ENCODE assay signal across 11 cellular contexts in genomic region chr9:116549061-116549664, GRCh38.
DNase-seq lines count a peak whose midpoint lies in the region; ATAC-seq, FAIRE-seq and TF ChIP-seq lines count a peak whose summit lies in the region.
"Had no signal": no experiment of that assay in that cellular context is flagged by ENCODE, and none has a peak within 500 bp of the region (broad histone marks: within the 10 kb centered on the region; RNA-seq: fewer than 3 reads in every experiment).

No MANE protein-coding gene starts in this region.

- H3K4me1 ChIP-seq in GM12878 (ENCODE audit: control insufficient read depth, insufficient read depth, low read length), result peaks cover 4% of the 10 kb centered on the region; the same call in 1 of the 2 replicates
- H3K4me1 ChIP-seq in uterus, result peaks cover 4 to 5% of the 10 kb centered on the region in 2 donors

- DNase-seq in activated CD4-positive, alpha-beta T cell treated with anti-CD3 and anti-CD28 coated beads, Interleukin-2, amount 10 ng/mL, durations not matched to agents 7 days and 5 days, result no peak
- no peak for DNase-seq in activated CD4-positive, alpha-beta T cell treated with anti-CD3 and anti-CD28 coated beads for 4 hours
- DNase-seq in GM12878 (ENCODE audit: low read depth, low spot score) (no peak), kidney tubule cell (ENCODE audit: low spot score) (peak; percentile 95), uterus (peak; percentile 85 to 87)
- no peak for DNase-seq in activated CD4-positive, alpha-beta T cell treated with anti-CD3 and anti-CD28 coated beads, Interleukin-2, amount 10 ng/mL, durations not matched to agents 24 days and 14 days

- no peak for TF ChIP-seq CTCF in GM12878 (IDR thresholded peaks at IDR 0.05 in 2 of 3, conservative IDR thresholded peaks at IDR 0.05 in 1 of 3; ENCODE audit: control insufficient read depth in 2 of 3, extremely low read depth in 1 of 3, insufficient read depth in 1 of 3, low read depth in 3 of 3, low read length in 3 of 3)
- no peak for TF ChIP-seq CTCF in uterus (IDR thresholded peaks at IDR 0.05)

- no peaks in the 10 kb centered on the region for H3K36me3 Mint-ChIP-seq in activated CD4-positive, alpha-beta T cell treated with anti-CD3 and anti-CD28 coated beads, Interleukin-2, amount 10 ng/mL, durations not matched to agents 7 days and 5 days (ENCODE audit: low read depth)
- no peaks in the 10 kb centered on the region for H3K36me3 Mint-ChIP-seq in activated CD4-positive, alpha-beta T cell treated with anti-CD3 and anti-CD28 coated beads, Interleukin-2, amount 10 ng/mL, durations not matched to agents 24 days and 14 days (ENCODE audit: low read depth)

- H3K36me3 ChIP-seq in GM12878 (ENCODE audit: control insufficient read depth in 2 of 2, insufficient read depth in 2 of 2, low read length in 1 of 2) (no peaks in the 10 kb centered on the region), uterus (no peaks in the 10 kb centered on the region)

- POLR2A ChIA-PET in activated CD4-positive, alpha-beta T cell treated with anti-CD3 and anti-CD28 coated beads, Interleukin-2, amount 10 ng/mL, durations not matched to agents 7 days and 5 days (lab: Charles Lee), result no interaction called here
- POLR2A ChIA-PET in GM12878 (lab: Charles Lee), result interaction anchor here (0.7 kb wide), 2 partner anchors 14 to 1137 kb away, joined by 3 to 7 read pairs; no protein-coding TSS in a partner anchor

- H3K9me3 ChIP-seq in GM12878 (replicated peaks; ENCODE audit: control insufficient read depth, insufficient read depth, low read length), result no peaks in the 10 kb centered on the region
- no peaks in the 10 kb centered on the region for H3K9me3 ChIP-seq in uterus

- no peaks in the 10 kb centered on the region for H3K9me3 Mint-ChIP-seq in activated CD4-positive, alpha-beta T cell treated with anti-CD3 and anti-CD28 coated beads, Interleukin-2, amount 10 ng/mL, durations not matched to agents 7 days and 5 days
- no peaks in the 10 kb centered on the region for H3K9me3 Mint-ChIP-seq in activated CD4-positive, alpha-beta T cell treated with anti-CD3 and anti-CD28 coated beads, Interleukin-2, amount 10 ng/mL, durations not matched to agents 24 days and 14 days
- H3K9me3 Mint-ChIP-seq: central memory CD8-positive, alpha-beta T cell had no signal

- no peak overlapping the region for H3K4me2 ChIP-seq in GM12878 (ENCODE audit: control insufficient read depth, insufficient read depth)
- H3K4me2 ChIP-seq: KMS-11 had no signal

- WGBS in GM12878 (ENCODE audit: insufficient coverage, insufficient replicate concordance, low lambda C conversion rate, missing lambda C conversion rate), result 74% methylated on average over 9 of the region's 9 CpGs

- FAIRE-seq in GM12878 (lab: Jason Lieb, UNC), result no peak

- BruUV-seq in GM12878 (replicated peaks; lab: Mats Ljungman, UMichigan), result no TSS peak

- H3K4me3 ChIP-seq in GM12878, result no peak overlapping the region
- H3K4me3 ChIP-seq in uterus, result no peak overlapping the region

- TF ChIP-seq RAD21 in GM12878 (IDR thresholded peaks at IDR 0.05; ENCODE audit: insufficient read depth, low read depth, low read length), result no peak

- H3K9ac ChIP-seq in GM12878 (ENCODE audit: control insufficient read depth, insufficient read depth, low read length), result no peak overlapping the region
- H3K9ac ChIP-seq: KMS-11 had no signal

- CTCF ChIA-PET in activated CD4-positive, alpha-beta T cell treated with anti-CD3 and anti-CD28 coated beads, Interleukin-2, amount 10 ng/mL, durations not matched to agents 7 days and 5 days (lab: Charles Lee), result no interaction called here
- CTCF ChIA-PET in GM12878 (lab: Yijun Ruan, JAX), result no interaction called here

- H2AFZ ChIP-seq in GM12878 (ENCODE audit: control insufficient read depth, low read depth, low read length), result no peak overlapping the region

- RAD21 ChIA-PET in GM12878 (lab: Charles Lee; ENCODE audit: unreplicated experiment), result no interaction called here

- no peak for ATAC-seq in GM12878
- no peak for ATAC-seq in GM18861 (IDR thresholded peaks at IDR 0.05; ENCODE audit: unreplicated experiment)
- ATAC-seq in HG03280 (IDR thresholded peaks at IDR 0.05; ENCODE audit: unreplicated experiment), result no peak

- in situ Hi-C loops in GM12878 (cut with MboI), result no loop called here

- no peak overlapping the region for H3K4me3 Mint-ChIP-seq in activated CD4-positive, alpha-beta T cell treated with anti-CD3 and anti-CD28 coated beads, Interleukin-2, amount 10 ng/mL, durations not matched to agents 7 days and 5 days
- H3K4me3 Mint-ChIP-seq in activated CD4-positive, alpha-beta T cell treated with anti-CD3 and anti-CD28 coated beads, Interleukin-2, amount 10 ng/mL, durations not matched to agents 24 days and 14 days, result no peak overlapping the region
- H3K4me3 Mint-ChIP-seq: central memory CD8-positive, alpha-beta T cell had no signal

- H3K27ac ChIP-seq in GM12878 (ENCODE audit: control insufficient read depth, insufficient read depth) (no peak overlapping the region), uterus (peak overlapping the region; percentile 42 to 64)
- H3K27ac ChIP-seq: C4-2B, KMS-11 had no signal

- intact Hi-C loops in GM12878 (cut with micrococcal nuclease; ENCODE audit: unreplicated experiment), result no loop called here
- intact Hi-C loops in uterus (cut with DNase I; ENCODE audit: low total_unique reads), result no loop called here
- intact Hi-C loops in activated CD4-positive, alpha-beta T cell treated with anti-CD3 and anti-CD28 coated beads, Interleukin-2, amount 10 ng/mL, durations not matched to agents 24 days and 14 days (cut with micrococcal nuclease), result no loop called here

- no peaks in the 10 kb centered on the region for H3K27me3 Mint-ChIP-seq in activated CD4-positive, alpha-beta T cell treated with anti-CD3 and anti-CD28 coated beads, Interleukin-2, amount 10 ng/mL, durations not matched to agents 7 days and 5 days
- H3K27me3 Mint-ChIP-seq in activated CD4-positive, alpha-beta T cell treated with anti-CD3 and anti-CD28 coated beads, Interleukin-2, amount 10 ng/mL, durations not matched to agents 24 days and 14 days, result no peaks in the 10 kb centered on the region
- H3K27me3 Mint-ChIP-seq: central memory CD8-positive, alpha-beta T cell had no signal

- H3K79me2 ChIP-seq in GM12878 (ENCODE audit: control insufficient read depth, insufficient read depth, low read length), result no peaks in the 10 kb centered on the region

- no peak for TF ChIP-seq EP300 in GM12878 (IDR thresholded peaks at IDR 0.05; ENCODE audit: borderline replicate concordance in 1 of 2, control insufficient read depth in 1 of 2, low read depth in 2 of 2, low read length in 2 of 2)

- H3K27me3 ChIP-seq in GM12878 (replicated peaks in 1 of 2; ENCODE audit: control insufficient read depth in 2 of 2, insufficient read depth in 2 of 2, low read length in 1 of 2) (no peaks in the 10 kb centered on the region), uterus (no peaks in the 10 kb centered on the region)

- TF ChIP-seq POLR2A in GM12878 (IDR thresholded peaks at IDR 0.05; ENCODE audit: low read depth, low read length) (no peak), uterus (IDR thresholded peaks at IDR 0.05) (no peak)

- H3K4me1 Mint-ChIP-seq in activated CD4-positive, alpha-beta T cell treated with anti-CD3 and anti-CD28 coated beads, Interleukin-2, amount 10 ng/mL, durations not matched to agents 7 days and 5 days, result peaks cover 4% of the 10 kb centered on the region
- peaks cover 2% of the 10 kb centered on the region for H3K4me1 Mint-ChIP-seq in activated CD4-positive, alpha-beta T cell treated with anti-CD3 and anti-CD28 coated beads, Interleukin-2, amount 10 ng/mL, durations not matched to agents 24 days and 14 days

- peak overlapping the region; percentile 58 for H3K27ac Mint-ChIP-seq in activated CD4-positive, alpha-beta T cell treated with anti-CD3 and anti-CD28 coated beads, Interleukin-2, amount 10 ng/mL, durations not matched to agents 7 days and 5 days
- H3K27ac Mint-ChIP-seq in activated CD4-positive, alpha-beta T cell treated with anti-CD3 and anti-CD28 coated beads, Interleukin-2, amount 10 ng/mL, durations not matched to agents 24 days and 14 days, result no peak overlapping the region

- SMC1A ChIA-PET in GM12878 (lab: Charles Lee; ENCODE audit: uncharacterized antibody, unreplicated experiment), result no interaction called here

- H4K20me1 ChIP-seq in GM12878 (ENCODE audit: control insufficient read depth, insufficient read depth), result no peaks in the 10 kb centered on the region

TF ChIP-seq in GM12878, 131 proteins besides CTCF, POLR2A, EP300 and RAD21:
- TF ChIP-seq RUNX3 (IDR thresholded peaks at IDR 0.05; ENCODE audit: low read length) (peak; percentile 47; the same call in 1 of the 2 replicates), ASH2L (IDR thresholded peaks at IDR 0.05; ENCODE audit: borderline replicate concordance, low read depth) (no peak), HSF1 (IDR thresholded peaks at IDR 0.05; ENCODE audit: low read depth, low read length) (no peak), ZBED1 (IDR thresholded peaks at IDR 0.05; ENCODE audit: borderline replicate concordance) (no peak), WRNIP1 (IDR thresholded peaks at IDR 0.05; ENCODE audit: borderline replicate concordance, low read depth, low read length) (no peak), HDGF (IDR thresholded peaks at IDR 0.05) (no peak)

Comparison
In these comparisons a context has a peak if more than half of its experiments do, and no peak if none do; other contexts are left out.
1. DNase-seq: peak in kidney tubule cell (single experiment) and uterus (2 of 2); none in activated CD4-positive, alpha-beta T cell treated with anti-CD3 and anti-CD28 coated beads, Interleukin-2, amount 10 ng/mL, durations not matched to agents 7 days and 5 days (single experiment), activated CD4-positive, alpha-beta T cell treated with anti-CD3 and anti-CD28 coated beads for 4 hours (0 of 2), GM12878 (single experiment) and activated CD4-positive, alpha-beta T cell treated with anti-CD3 and anti-CD28 coated beads, Interleukin-2, amount 10 ng/mL, durations not matched to agents 24 days and 14 days (single experiment).